Comparison of ENCODE assay signal across 20 cellular contexts in the genomic region with DNA sequence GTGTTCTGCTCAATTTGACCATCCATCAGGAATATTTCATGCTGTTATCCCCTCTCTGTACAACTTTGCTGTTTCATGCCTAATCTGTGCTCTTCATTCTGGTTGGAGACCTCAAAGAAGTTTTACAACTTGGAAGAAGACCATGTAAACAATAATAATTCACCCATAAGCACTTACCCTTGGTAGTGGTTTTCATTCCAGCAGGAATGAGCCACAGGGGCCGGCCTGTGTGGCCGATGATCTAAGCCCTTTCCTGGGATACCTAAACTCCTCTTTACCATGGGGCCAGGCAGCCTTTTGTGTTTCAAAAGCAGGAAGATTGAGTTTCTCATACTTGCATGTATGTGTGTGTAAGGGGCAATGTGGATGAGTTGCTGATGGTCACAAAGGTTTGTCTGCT.
DNase-seq lines count a peak whose midpoint lies in the region; ATAC-seq and TF ChIP-seq lines count a peak whose summit lies in the region.
"Had no signal": no experiment of that assay in that cellular context is flagged by ENCODE, and none has a peak within 500 bp of the region (broad histone marks: within the 10 kb centered on the region; RNA-seq: fewer than 3 reads in every experiment).

No MANE protein-coding gene starts in this region.

- H3K23me2 ChIP-seq in H9 (ENCODE audit: insufficient read length, low read depth, low read length, poor library complexity, severe bottlenecking): no peaks in the 10 kb centered on the region

- no peak overlapping the region for H3K56ac ChIP-seq in H9 (ENCODE audit: insufficient read length, low read depth, low read length)

- no peak overlapping the region for H2BK12ac ChIP-seq in H9 (ENCODE audit: insufficient read length, low read depth, low read length)

- H3K23ac ChIP-seq in H9 (ENCODE audit: insufficient read length, low read depth, low read length): no peak overlapping the region

- H3K27me3 Mint-ChIP-seq in HFFc6 (ENCODE audit: insufficient read depth): no peaks in the 10 kb centered on the region
- H3K27me3 Mint-ChIP-seq in H9 (ENCODE audit: low read depth): no peaks in the 10 kb centered on the region
- H3K27me3 Mint-ChIP-seq in effector memory CD8-positive, alpha-beta T cell: peaks cover 5 to 10% of the 10 kb centered on the region in 2 donors

- no peak overlapping the region for H3K4me2 ChIP-seq in H9 (ENCODE audit: insufficient read depth, insufficient read length, low read length)

- H3K79me2 ChIP-seq in H9 (ENCODE audit: insufficient read depth, low read length): no peaks in the 10 kb centered on the region

- DNase-seq in AG08395 (ENCODE audit: low spot score) (peak; percentile 60), HFFc6 (peak; percentile 21), astrocyte of the cerebellum (ENCODE audit: low read depth) (peak; percentile 52), heart left ventricle (no peak), H9 (no peak)
- no peak for DNase-seq in effector memory CD8-positive, alpha-beta T cell
- DNase-seq: activated CD8-positive, alpha-beta T cell treated with anti-CD3 and anti-CD28 coated beads, Interleukin-2, amount 10 ng/mL, durations not matched to agents 7 days and 5 days; activated naive CD8-positive, alpha-beta T cell treated with anti-CD3 and anti-CD28 coated beads, Interleukin-2, amount 10 ng/mL, durations not matched to agents 7 days and 5 days; head of caudate nucleus; islet precursor cell; midbrain; NCI-H1436; NCI-H446; SHP77; stimulated activated CD4-positive, alpha-beta T cell treated with anti-CD3 and anti-CD28 coated beads, Interleukin-2, amount 100 ng/mL, for 24 hours; T-helper 17 cell; upper lobe of right lung had no signal

- H3K27me3 ChIP-seq in liver (ENCODE audit: control insufficient read depth in 4 of 4, insufficient read depth in 4 of 4, low read length in 3 of 4) (no peaks in the 10 kb centered on the region), heart left ventricle (no peaks in the 10 kb centered on the region), H9 (ENCODE audit: insufficient read depth, low read length) (no peaks in the 10 kb centered on the region)
- H3K27me3 ChIP-seq: upper lobe of right lung had no signal

- TF ChIP-seq CTCF in HFFc6 (IDR thresholded peaks at IDR 0.05): no peak
- no peak for TF ChIP-seq CTCF in astrocyte of the cerebellum (IDR thresholded peaks at IDR 0.05; ENCODE audit: low read depth, low read length, missing control alignments)
- no peak for TF ChIP-seq CTCF in liver (IDR thresholded peaks at IDR 0.05; ENCODE audit: low read depth, low read length, missing input control)
- TF ChIP-seq CTCF in heart left ventricle (IDR thresholded peaks at IDR 0.05): no peak
- no peak for TF ChIP-seq CTCF in H9 (conservative IDR thresholded peaks at IDR 0.05)

- no peak overlapping the region for H3K9ac ChIP-seq in liver (ENCODE audit: low read depth in 1 of 2, low read length in 2 of 2)
- H3K9ac ChIP-seq in H9 (ENCODE audit: extremely low read depth, insufficient read length, low read length): no peak overlapping the region

- no peak overlapping the region for H2BK5ac ChIP-seq in H9 (ENCODE audit: insufficient read length, low read length)

- H3K9me3 Mint-ChIP-seq in HFFc6 (peaks cover 12% of the 10 kb centered on the region), H9 (peaks cover 12 to 13% of the 10 kb centered on the region in 2 experiments)
- peaks cover 12 to 15% of the 10 kb centered on the region in 2 donors for H3K9me3 Mint-ChIP-seq in effector memory CD8-positive, alpha-beta T cell

- H3K4me3 Mint-ChIP-seq in HFFc6 (no peak overlapping the region), H9 (no peak overlapping the region)
- no peak overlapping the region for H3K4me3 Mint-ChIP-seq in effector memory CD8-positive, alpha-beta T cell
- H3K4me3 Mint-ChIP-seq: activated CD8-positive, alpha-beta T cell treated with anti-CD3 and anti-CD28 coated beads, Interleukin-2, amount 10 ng/mL, durations not matched to agents 7 days and 5 days; activated naive CD8-positive, alpha-beta T cell treated with anti-CD3 and anti-CD28 coated beads, Interleukin-2, amount 10 ng/mL, durations not matched to agents 7 days and 5 days; T-helper 17 cell had no signal

- peaks cover 0 to 1% (median 0%) of the 10 kb centered on the region in 4 donors for H3K9me3 ChIP-seq in liver (ENCODE audit: control insufficient read depth in 4 of 4, low read length in 3 of 4)
- peaks cover 0 to 17% (median 0%) of the 10 kb centered on the region in 12 donors for H3K9me3 ChIP-seq in heart left ventricle
- no peaks in the 10 kb centered on the region for H3K9me3 ChIP-seq in H9 (ENCODE audit: control insufficient read depth, low read depth, low read length)
- H3K9me3 ChIP-seq: upper lobe of right lung had no signal

- no peak overlapping the region for H2BK20ac ChIP-seq in H9 (ENCODE audit: low read depth, low read length, poor library complexity, severe bottlenecking)

- H4K5ac ChIP-seq in H9 (ENCODE audit: insufficient read length, low read depth, low read length): no peak overlapping the region

- H3K79me1 ChIP-seq in H9 (ENCODE audit: insufficient read depth, low read depth, low read length, poor library complexity, severe bottlenecking): no peaks in the 10 kb centered on the region

- H3K14ac ChIP-seq in H9 (ENCODE audit: insufficient read depth, low read length): no peak overlapping the region

- intact Hi-C loops in heart left ventricle (cut with DNase I): no loop called here

- no peak for TF ChIP-seq RAD21 in liver (IDR thresholded peaks at IDR 0.05)

- no peak overlapping the region for H3K4ac ChIP-seq in H9 (ENCODE audit: low read depth, low read length)

- TF ChIP-seq POLR2A in heart left ventricle (IDR thresholded peaks at IDR 0.05): no peak

- ATAC-seq in HG03139 (IDR thresholded peaks at IDR 0.05; ENCODE audit: unreplicated experiment): no peak
- no peak for ATAC-seq in heart left ventricle
- no peak for ATAC-seq in effector memory CD8-positive, alpha-beta T cell (replicated peaks)
- ATAC-seq: activated CD8-positive, alpha-beta T cell treated with anti-CD3 and anti-CD28 coated beads, Interleukin-2, amount 10 ng/mL, durations not matched to agents 7 days and 5 days; sciatic nerve; T-helper 17 cell; upper lobe of right lung had no signal

- no peaks in the 10 kb centered on the region for H4K20me1 ChIP-seq in H9 (ENCODE audit: control insufficient read depth, insufficient read depth, insufficient read length)

- no peak overlapping the region for H2BK15ac ChIP-seq in H9 (ENCODE audit: low read depth, low read length)

- no peak overlapping the region for H2AK5ac ChIP-seq in H9 (ENCODE audit: insufficient read length, low read length)

- no peak overlapping the region for H4K91ac ChIP-seq in H9 (ENCODE audit: insufficient read length, low read depth, low read length)

- H3K36me3 ChIP-seq in liver (ENCODE audit: control insufficient read depth in 4 of 4, insufficient read depth in 3 of 4, low read depth in 1 of 4, low read length in 3 of 4) (no peaks in the 10 kb centered on the region), heart left ventricle (no peaks in the 10 kb centered on the region)
- H3K36me3 ChIP-seq: upper lobe of right lung had no signal

- in situ Hi-C loops in astrocyte of the cerebellum (cut with HindIII; ENCODE audit: low sequenced_read_pairs): no loop called here

- H3K27ac ChIP-seq in liver (ENCODE audit: low read depth in 1 of 2, low read length in 2 of 2): peak overlapping the region; percentile 85 to 86
- H3K27ac ChIP-seq in heart left ventricle: no peak overlapping the region
- no peak overlapping the region for H3K27ac ChIP-seq in H9 (ENCODE audit: insufficient read length, low read depth, low read length)
- H3K27ac ChIP-seq: upper lobe of right lung had no signal

- WGBS in liver: 91% methylated on average over 2 of the region's 2 CpGs
- 82 to 98% (median 87%) methylated on average over 2 of the region's 2 CpGs for WGBS in heart left ventricle, 4 donors
- WGBS in H9 (ENCODE audit: extremely low coverage, insufficient read length, low lambda C conversion rate): no CpG with 5 or more reads among the region's 2 CpGs

- H3K4me1 ChIP-seq in liver (ENCODE audit: control insufficient read depth in 4 of 4, insufficient read depth in 4 of 4, low read length in 3 of 4) (peaks cover 5 to 31% (median 24%) of the 10 kb centered on the region in 4 donors), heart left ventricle (no peaks in the 10 kb centered on the region), H9 (ENCODE audit: insufficient read depth, low read length) (peaks cover 4% of the 10 kb centered on the region; the same call in 1 of the 2 replicates)
- H3K4me1 ChIP-seq: upper lobe of right lung had no signal

- peaks cover 13% of the 10 kb centered on the region for H3K36me3 Mint-ChIP-seq in HFFc6 (ENCODE audit: low read depth)
- peaks cover 6 to 12% (median 10%) of the 10 kb centered on the region in 3 experiments for H3K36me3 Mint-ChIP-seq in H9 (ENCODE audit: insufficient read depth in 1 of 3, low read depth in 3 of 3)
- peaks cover 3% of the 10 kb centered on the region for H3K36me3 Mint-ChIP-seq in effector memory CD8-positive, alpha-beta T cell (ENCODE audit: insufficient read depth)
- H3K36me3 Mint-ChIP-seq: activated naive CD8-positive, alpha-beta T cell treated with anti-CD3 and anti-CD28 coated beads, Interleukin-2, amount 10 ng/mL, durations not matched to agents 7 days and 5 days had no signal

- H2BK120ac ChIP-seq in H9 (ENCODE audit: low read depth, low read length, poor library complexity, severe bottlenecking): no peak overlapping the region

- no peak overlapping the region for H3K4me3 ChIP-seq in astrocyte of the cerebellum (ENCODE audit: low read depth, low read length)
- no peak overlapping the region for H3K4me3 ChIP-seq in liver (ENCODE audit: low read depth in 1 of 3, low read length in 3 of 3)
- no peak overlapping the region for H3K4me3 ChIP-seq in heart left ventricle
- H3K4me3 ChIP-seq: upper lobe of right lung had no signal

- no peak overlapping the region for H2AFZ ChIP-seq in H9 (ENCODE audit: low read length)

- peaks cover 21% of the 10 kb centered on the region for H3K4me1 Mint-ChIP-seq in HFFc6 (ENCODE audit: low read depth)
- H3K4me1 Mint-ChIP-seq in H9: peaks cover 13 to 20% of the 10 kb centered on the region in 2 experiments
- no peaks in the 10 kb centered on the region for H3K4me1 Mint-ChIP-seq in effector memory CD8-positive, alpha-beta T cell (ENCODE audit: low read depth in 2 of 2)
- H3K4me1 Mint-ChIP-seq: activated naive CD8-positive, alpha-beta T cell treated with anti-CD3 and anti-CD28 coated beads, Interleukin-2, amount 10 ng/mL, durations not matched to agents 7 days and 5 days; T-helper 17 cell had no signal

- H3K27ac Mint-ChIP-seq in HFFc6: peak overlapping the region; percentile 19
- H3K27ac Mint-ChIP-seq in H9: no peak overlapping the region; a peak in 1 of 7 replicates
- no peak overlapping the region for H3K27ac Mint-ChIP-seq in effector memory CD8-positive, alpha-beta T cell
- H3K27ac Mint-ChIP-seq: activated CD8-positive, alpha-beta T cell treated with anti-CD3 and anti-CD28 coated beads, Interleukin-2, amount 10 ng/mL, durations not matched to agents 7 days and 5 days; activated naive CD8-positive, alpha-beta T cell treated with anti-CD3 and anti-CD28 coated beads, Interleukin-2, amount 10 ng/mL, durations not matched to agents 7 days and 5 days; T-helper 17 cell had no signal

- no peak overlapping the region for H3T11ph ChIP-seq in H9 (ENCODE audit: low read length)

- no peak overlapping the region for H3K18ac ChIP-seq in H9 (ENCODE audit: insufficient read length, low read depth, low read length)

- no peak overlapping the region for H4K8ac ChIP-seq in H9 (replicated peaks; ENCODE audit: insufficient read length, low read depth, low read length)

Comparison
In these comparisons a context has a peak if more than half of its experiments do, and no peak if none do; other contexts are left out.
1. DNase-seq: peak in AG08395 (single experiment), HFFc6 (single experiment) and astrocyte of the cerebellum (single experiment); none in heart left ventricle (0 of 5), H9 (single experiment) and effector memory CD8-positive, alpha-beta T cell (0 of 3).
2. H3K27ac ChIP-seq: peak in liver (2 of 2); none in heart left ventricle (0 of 12) and H9 (single experiment).